In genomic region chr11:118571584-118572074, GRCh38 we compare ENCODE assay signal across 1 cellular context.
TF ChIP-seq lines count a peak whose summit lies in the region.

No MANE protein-coding gene starts in this region.

TF ChIP-seq in K562, 482 proteins besides CTCF, POLR2A, EP300 and RAD21:
- TF ChIP-seq MLLT1 (IDR thresholded peaks at IDR 0.05) = peak in 1 of 2 experiments; percentile 86; a peak in 2 of 4 replicates
- 0 out of 4 replicates have a peak, but pooled peaks of 1 of the 2 experiments have one; percentile 19 for TF ChIP-seq ZNF639 (CRISPR knock-in tag; conservative IDR thresholded peaks at IDR 0.05 in 1 of 2, IDR thresholded peaks at IDR 0.05 in 1 of 2)
- TF ChIP-seq DMBX1 (CRISPR knock-in tag; IDR thresholded peaks at IDR 0.05; ENCODE audit: borderline replicate concordance) = 0 out of 2 replicates have a peak, but pooled peaks have one; percentile 29
- TF ChIP-seq ZBTB33 (CRISPR knock-in tag; IDR thresholded peaks at IDR 0.05) = peak; percentile 69
